ENCODE assay signal across 1 cellular context in genomic region chr12:49367381-49368239, GRCh38.
TF ChIP-seq lines count a peak whose summit lies in the region.

SPATS2 (plus strand) TSS chr12:49367462; CDS start chr12:49461013, 93,551 bp downstream.

TF ChIP-seq in K562, 482 proteins besides CTCF, POLR2A, EP300 and RAD21 (continued from another document):
- TF ChIP-seq PHF20 (IDR thresholded peaks at IDR 0.05; ENCODE audit: partially characterized antibody) (no peak), HBP1 (CRISPR knock-in tag; IDR thresholded peaks at IDR 0.05) (0 out of 2 replicates have a peak, but pooled peaks have one; percentile 21), HDAC1 (IDR thresholded peaks at IDR 0.05) (peak in 1 of 2 experiments; percentile 20; a peak in 1 of 4 replicates), VEZF1 (CRISPR knock-in tag; IDR thresholded peaks at IDR 0.05) (peak; percentile 80), PCBP1 (IDR thresholded peaks at IDR 0.05; ENCODE audit: low read depth, low read length, poor library complexity, severe bottlenecking) (no peak), LARP7 (IDR thresholded peaks at IDR 0.05) (peak; percentile 89), HDGF (IDR thresholded peaks at IDR 0.05) (no peak), HOXB6 (CRISPR knock-in tag; IDR thresholded peaks at IDR 0.05; ENCODE audit: borderline replicate concordance) (no peak), DPF2 (IDR thresholded peaks at IDR 0.05) (peak; percentile 11; the same call in 1 of the 2 replicates), TFAM (CRISPR knock-in tag; conservative IDR thresholded peaks at IDR 0.05) (no peak), SMAD3 (CRISPR knock-in tag; conservative IDR thresholded peaks at IDR 0.05) (no peak), ZNF408 (CRISPR knock-in tag; IDR thresholded peaks at IDR 0.05; ENCODE audit: low read depth) (no peak), ZNF740 (CRISPR knock-in tag; IDR thresholded peaks at IDR 0.05) (peak; percentile 67; the same call in 1 of the 2 replicates), ZNF740 (tag; IDR thresholded peaks at IDR 0.05) (peak in 1 of 2 experiments; percentile 49; a peak in 1 of 4 replicates), TCF7L2 (IDR thresholded peaks at IDR 0.05; ENCODE audit: low read depth, low read length) (no peak), TEAD2 (tag; IDR thresholded peaks at IDR 0.05) (no peak), CCAR2 (IDR thresholded peaks at IDR 0.05; ENCODE audit: low read depth, low read length) (no peak), RB1 (IDR thresholded peaks at IDR 0.05; ENCODE audit: low read depth) (no peak), TBL1XR1 (IDR thresholded peaks at IDR 0.05; ENCODE audit: low read length in 2 of 2) (no peak)
- TF ChIP-seq, protein P1, sequence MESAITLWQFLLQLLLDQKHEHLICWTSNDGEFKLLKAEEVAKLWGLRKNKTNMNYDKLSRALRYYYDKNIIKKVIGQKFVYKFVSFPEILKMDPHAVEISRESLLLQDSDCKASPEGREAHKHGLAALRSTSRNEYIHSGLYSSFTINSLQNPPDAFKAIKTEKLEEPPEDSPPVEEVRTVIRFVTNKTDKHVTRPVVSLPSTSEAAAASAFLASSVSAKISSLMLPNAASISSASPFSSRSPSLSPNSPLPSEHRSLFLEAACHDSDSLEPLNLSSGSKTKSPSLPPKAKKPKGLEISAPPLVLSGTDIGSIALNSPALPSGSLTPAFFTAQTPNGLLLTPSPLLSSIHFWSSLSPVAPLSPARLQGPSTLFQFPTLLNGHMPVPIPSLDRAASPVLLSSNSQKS (CRISPR knock-in tag; IDR thresholded peaks at IDR 0.05) = no peak
- TF ChIP-seq, protein P2, sequence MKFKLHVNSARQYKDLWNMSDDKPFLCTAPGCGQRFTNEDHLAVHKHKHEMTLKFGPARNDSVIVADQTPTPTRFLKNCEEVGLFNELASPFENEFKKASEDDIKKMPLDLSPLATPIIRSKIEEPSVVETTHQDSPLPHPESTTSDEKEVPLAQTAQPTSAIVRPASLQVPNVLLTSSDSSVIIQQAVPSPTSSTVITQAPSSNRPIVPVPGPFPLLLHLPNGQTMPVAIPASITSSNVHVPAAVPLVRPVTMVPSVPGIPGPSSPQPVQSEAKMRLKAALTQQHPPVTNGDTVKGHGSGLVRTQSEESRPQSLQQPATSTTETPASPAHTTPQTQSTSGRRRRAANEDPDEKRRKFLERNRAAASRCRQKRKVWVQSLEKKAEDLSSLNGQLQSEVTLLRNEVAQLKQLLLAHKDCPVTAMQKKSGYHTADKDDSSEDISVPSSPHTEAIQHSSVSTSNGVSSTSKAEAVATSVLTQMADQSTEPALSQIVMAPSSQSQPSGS (CRISPR knock-in tag; IDR thresholded peaks at IDR 0.05) = no peak
- TF ChIP-seq, protein P3, sequence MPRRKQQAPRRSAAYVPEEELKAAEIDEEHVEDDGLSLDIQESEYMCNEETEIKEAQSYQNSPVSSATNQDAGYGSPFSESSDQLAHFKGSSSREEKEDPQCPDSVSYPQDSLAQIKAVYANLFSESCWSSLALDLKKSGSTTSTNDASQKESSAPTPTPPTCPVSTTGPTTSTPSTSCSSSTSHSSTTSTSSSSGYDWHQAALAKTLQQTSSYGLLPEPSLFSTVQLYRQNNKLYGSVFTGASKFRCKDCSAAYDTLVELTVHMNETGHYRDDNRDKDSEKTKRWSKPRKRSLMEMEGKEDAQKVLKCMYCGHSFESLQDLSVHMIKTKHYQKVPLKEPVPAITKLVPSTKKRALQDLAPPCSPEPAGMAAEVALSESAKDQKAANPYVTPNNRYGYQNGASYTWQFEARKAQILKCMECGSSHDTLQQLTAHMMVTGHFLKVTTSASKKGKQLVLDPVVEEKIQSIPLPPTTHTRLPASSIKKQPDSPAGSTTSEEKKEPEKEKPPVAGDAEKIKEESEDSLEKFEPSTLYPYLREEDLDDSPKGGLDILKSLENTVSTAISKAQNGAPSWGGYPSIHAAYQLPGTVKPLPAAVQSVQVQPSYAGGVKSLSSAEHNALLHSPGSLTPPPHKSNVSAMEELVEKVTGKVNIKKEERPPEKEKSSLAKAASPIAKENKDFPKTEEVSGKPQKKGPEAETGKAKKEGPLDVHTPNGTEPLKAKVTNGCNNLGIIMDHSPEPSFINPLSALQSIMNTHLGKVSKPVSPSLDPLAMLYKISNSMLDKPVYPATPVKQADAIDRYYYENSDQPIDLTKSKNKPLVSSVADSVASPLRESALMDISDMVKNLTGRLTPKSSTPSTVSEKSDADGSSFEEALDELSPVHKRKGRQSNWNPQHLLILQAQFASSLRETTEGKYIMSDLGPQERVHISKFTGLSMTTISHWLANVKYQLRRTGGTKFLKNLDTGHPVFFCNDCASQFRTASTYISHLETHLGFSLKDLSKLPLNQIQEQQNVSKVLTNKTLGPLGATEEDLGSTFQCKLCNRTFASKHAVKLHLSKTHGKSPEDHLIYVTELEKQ (CRISPR knock-in tag; IDR thresholded peaks at IDR 0.05) = no peak
- TF ChIP-seq, protein P4, sequence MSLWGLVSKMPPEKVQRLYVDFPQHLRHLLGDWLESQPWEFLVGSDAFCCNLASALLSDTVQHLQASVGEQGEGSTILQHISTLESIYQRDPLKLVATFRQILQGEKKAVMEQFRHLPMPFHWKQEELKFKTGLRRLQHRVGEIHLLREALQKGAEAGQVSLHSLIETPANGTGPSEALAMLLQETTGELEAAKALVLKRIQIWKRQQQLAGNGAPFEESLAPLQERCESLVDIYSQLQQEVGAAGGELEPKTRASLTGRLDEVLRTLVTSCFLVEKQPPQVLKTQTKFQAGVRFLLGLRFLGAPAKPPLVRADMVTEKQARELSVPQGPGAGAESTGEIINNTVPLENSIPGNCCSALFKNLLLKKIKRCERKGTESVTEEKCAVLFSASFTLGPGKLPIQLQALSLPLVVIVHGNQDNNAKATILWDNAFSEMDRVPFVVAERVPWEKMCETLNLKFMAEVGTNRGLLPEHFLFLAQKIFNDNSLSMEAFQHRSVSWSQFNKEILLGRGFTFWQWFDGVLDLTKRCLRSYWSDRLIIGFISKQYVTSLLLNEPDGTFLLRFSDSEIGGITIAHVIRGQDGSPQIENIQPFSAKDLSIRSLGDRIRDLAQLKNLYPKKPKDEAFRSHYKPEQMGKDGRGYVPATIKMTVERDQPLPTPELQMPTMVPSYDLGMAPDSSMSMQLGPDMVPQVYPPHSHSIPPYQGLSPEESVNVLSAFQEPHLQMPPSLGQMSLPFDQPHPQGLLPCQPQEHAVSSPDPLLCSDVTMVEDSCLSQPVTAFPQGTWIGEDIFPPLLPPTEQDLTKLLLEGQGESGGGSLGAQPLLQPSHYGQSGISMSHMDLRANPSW (CRISPR knock-in tag; IDR thresholded peaks at IDR 0.05) = no peak
TF ChIP-seq in K562: peak in this region for 37.
